Comparison of ENCODE assay signal across 8 cellular contexts in the genomic region with DNA sequence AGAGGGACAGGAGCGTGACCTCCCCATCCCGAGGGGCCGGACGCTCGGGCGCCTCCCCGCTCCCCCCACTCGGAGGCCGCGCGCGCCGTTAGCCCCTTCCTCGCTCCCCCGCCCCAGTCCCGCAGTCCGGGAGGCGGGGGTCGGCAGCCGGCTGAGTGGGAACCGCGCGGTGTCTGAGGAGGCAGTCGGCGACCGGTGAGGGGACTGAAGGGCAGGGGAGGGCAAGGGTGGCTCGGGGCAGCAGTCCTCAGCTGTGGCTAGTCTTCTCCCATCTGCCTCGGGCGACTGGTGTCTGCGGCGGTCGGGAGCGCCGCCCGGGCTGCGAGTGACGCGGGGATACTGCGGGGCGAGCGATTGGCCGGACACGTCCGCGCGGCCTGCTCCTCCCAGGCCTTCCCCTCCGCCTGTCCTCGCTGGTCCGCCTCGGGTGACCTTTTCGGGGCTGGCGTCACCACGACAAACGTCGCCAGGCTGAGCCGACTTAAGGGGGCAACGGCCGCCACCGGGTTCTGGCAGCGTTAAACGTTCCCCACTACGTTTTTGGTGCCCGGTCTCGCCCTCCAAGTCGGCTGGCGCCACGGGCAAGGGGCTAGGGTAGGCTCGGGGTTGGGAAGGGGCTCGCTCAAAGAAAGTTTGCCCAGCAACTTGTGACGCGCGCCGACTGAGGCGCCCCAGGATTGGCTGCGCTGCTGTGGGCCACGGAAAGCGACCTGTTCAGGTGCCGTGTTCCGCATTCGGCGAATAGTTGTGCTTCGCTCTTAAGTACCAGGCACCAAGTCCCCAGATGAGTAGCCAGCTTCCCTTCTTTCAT. TPM values are rescaled to one million over a fixed set of nuclear protein-coding genes. Genes with fewer than 3 reads are reported as not detected.
DNase-seq lines count a peak whose midpoint lies in the region; ATAC-seq, FAIRE-seq and TF ChIP-seq lines count a peak whose summit lies in the region.

No MANE protein-coding gene starts in this region.

- 1% methylated on average over 49 of the region's 82 CpGs for WGBS in hepatocyte (ENCODE audit: low lambda C conversion rate, missing lambda C conversion rate)

- H3K9ac ChIP-seq in astrocyte (ENCODE audit: low read length), result peak overlapping the region; percentile 94

- ATAC-seq in GM18499 (IDR thresholded peaks at IDR 0.05; ENCODE audit: insufficient read depth, unreplicated experiment) (peak; percentile 37), HG02852 (IDR thresholded peaks at IDR 0.05; ENCODE audit: unreplicated experiment) (peak; percentile 62)

- H3K4me3 ChIP-seq in astrocyte (ENCODE audit: insufficient read depth, low read depth, low read length) (peak overlapping the region; percentile 73), hepatocyte (peak overlapping the region; percentile 47), retinal pigment epithelial cell (ENCODE audit: low read length) (peak overlapping the region; percentile 71)

- no peak overlapping the region for H3K4me3 Mint-ChIP-seq in T-helper 2 cell treated with Interferon-gamma antibody and Interleukin-4, amounts not matched to agents 5 μg/mL and 100 μg/mL, for 36 hours
- peak overlapping the region; percentile 92 for H3K4me3 Mint-ChIP-seq in astrocyte (ENCODE audit: unreplicated experiment)

- H3K36me3 Mint-ChIP-seq in T-helper 2 cell treated with Interferon-gamma antibody and Interleukin-4, amounts not matched to agents 5 μg/mL and 100 μg/mL, for 36 hours (ENCODE audit: low read depth), result no peaks in the 10 kb centered on the region
- no peaks in the 10 kb centered on the region for H3K36me3 Mint-ChIP-seq in astrocyte (ENCODE audit: low read depth, unreplicated experiment)

- H4K20me1 ChIP-seq in astrocyte (ENCODE audit: insufficient read depth, low read length), result peaks cover 16% of the 10 kb centered on the region
- peaks cover 10% of the 10 kb centered on the region for H4K20me1 ChIP-seq in hepatocyte (ENCODE audit: insufficient read depth, poor library complexity, severe bottlenecking)

- DNase-seq in NCI-H1436 treated with DMSO at 0.1 percent for 48 hours (lab: John Stamatoyannopoulos, UW) (peak; percentile 66), astrocyte (ENCODE audit: low read depth) (peak; percentile 82), hepatocyte (ENCODE audit: low spot score) (peak; percentile 94), retinal pigment epithelial cell (ENCODE audit: low read depth) (peak; percentile 85), OCI-M2 (lab: John Stamatoyannopoulos, UW; ENCODE audit: unreplicated experiment) (no peak)
- peak; percentile 82 for DNase-seq in T-helper 2 cell treated with Interferon-gamma antibody and Interleukin-4, amounts not matched to agents 5 μg/mL and 100 μg/mL, for 36 hours (ENCODE audit: low spot score)

- H3K9me3 ChIP-seq in astrocyte (ENCODE audit: insufficient read depth, low read depth, low read length), result no peaks in the 10 kb centered on the region
- no peaks in the 10 kb centered on the region for H3K9me3 ChIP-seq in hepatocyte (ENCODE audit: low read depth)

- H2AFZ ChIP-seq in astrocyte (ENCODE audit: low read depth, low read length), result peak overlapping the region; percentile 98
- peak overlapping the region; percentile 39 for H2AFZ ChIP-seq in hepatocyte

- H3K9me2 ChIP-seq in hepatocyte (replicated peaks; ENCODE audit: insufficient read depth), result no peaks in the 10 kb centered on the region

- no peaks in the 10 kb centered on the region for H3K27me3 Mint-ChIP-seq in T-helper 2 cell treated with Interferon-gamma antibody and Interleukin-4, amounts not matched to agents 5 μg/mL and 100 μg/mL, for 36 hours (ENCODE audit: low read depth)
- H3K27me3 Mint-ChIP-seq in astrocyte (ENCODE audit: low read depth, unreplicated experiment), result no peaks in the 10 kb centered on the region

- H3K27ac ChIP-seq in astrocyte (ENCODE audit: low read depth, low read length) (peak overlapping the region; percentile 96), hepatocyte (peak overlapping the region; percentile 99)

- H3K79me2 ChIP-seq in astrocyte (ENCODE audit: insufficient read depth, low read length) (peaks cover 43% of the 10 kb centered on the region), hepatocyte (peaks cover 40% of the 10 kb centered on the region)

- no peaks in the 10 kb centered on the region for H3K36me3 ChIP-seq in astrocyte (ENCODE audit: insufficient read depth, low read length)
- no peaks in the 10 kb centered on the region for H3K36me3 ChIP-seq in hepatocyte (replicated peaks; ENCODE audit: insufficient read depth, low read depth)

- no peak for FAIRE-seq in astrocyte (lab: Jason Lieb, UNC)

- TF ChIP-seq CTCF in astrocyte (IDR thresholded peaks at IDR 0.05; ENCODE audit: insufficient read depth, low read depth, low read length) (no peak), hepatocyte (IDR thresholded peaks at IDR 0.05; ENCODE audit: poor library complexity) (no peak), retinal pigment epithelial cell (conservative IDR thresholded peaks at IDR 0.05; ENCODE audit: low read depth, low read length) (no peak)

- peak overlapping the region; percentile 94 for H3K27ac Mint-ChIP-seq in T-helper 2 cell treated with Interferon-gamma antibody and Interleukin-4, amounts not matched to agents 5 μg/mL and 100 μg/mL, for 36 hours
- H3K27ac Mint-ChIP-seq in astrocyte (ENCODE audit: unreplicated experiment), result peak overlapping the region; percentile 94

- H3K4me2 ChIP-seq in astrocyte (ENCODE audit: low read length) (peak overlapping the region; percentile 97), hepatocyte (peak overlapping the region; percentile 84)

- H3K9me3 Mint-ChIP-seq in T-helper 2 cell treated with Interferon-gamma antibody and Interleukin-4, amounts not matched to agents 5 μg/mL and 100 μg/mL, for 36 hours, result no peaks in the 10 kb centered on the region
- H3K9me3 Mint-ChIP-seq in astrocyte (ENCODE audit: unreplicated experiment), result no peaks in the 10 kb centered on the region

- peaks cover 3% of the 10 kb centered on the region for H3K27me3 ChIP-seq in astrocyte (ENCODE audit: insufficient read depth, low read length)
- peaks cover 4% of the 10 kb centered on the region for H3K27me3 ChIP-seq in hepatocyte

- peaks cover 19% of the 10 kb centered on the region for H3K4me1 Mint-ChIP-seq in T-helper 2 cell treated with Interferon-gamma antibody and Interleukin-4, amounts not matched to agents 5 μg/mL and 100 μg/mL, for 36 hours (ENCODE audit: low read depth)
- H3K4me1 Mint-ChIP-seq in astrocyte (ENCODE audit: low read depth, unreplicated experiment), result peaks cover 17% of the 10 kb centered on the region

- H3K4me1 ChIP-seq in astrocyte (ENCODE audit: insufficient read depth, low read length) (peaks cover 3% of the 10 kb centered on the region), hepatocyte (ENCODE audit: insufficient read depth) (peaks cover 9% of the 10 kb centered on the region)

RNA-seq across cellular contexts. Expression of gene ZNF672, which starts 0.5 kb away (rescaled TPM):
- 16.2 and 20.6 TPM in 2 replicates for total RNA-seq in astrocyte
- 19.0 and 23.6 TPM in 2 replicates for total RNA-seq in hepatocyte
- 30.7 and 34.7 TPM in 2 replicates for polyA plus RNA-seq in hepatocyte

RNA-seq across cellular contexts. Expression of gene SH3BP5L, which starts 12.8 kb away (rescaled TPM):
- 34.9 and 37.7 TPM in 2 replicates for total RNA-seq in astrocyte
- total RNA-seq in hepatocyte, result 13.2 and 17.2 TPM in 2 replicates
- polyA plus RNA-seq in hepatocyte, result 5.3 and 6.5 TPM in 2 replicates

RNA-seq across cellular contexts. Expression of gene ZNF692, which starts 20.3 kb away (rescaled TPM):
- 39.0 and 41.4 TPM in 2 replicates for total RNA-seq in astrocyte
- total RNA-seq in hepatocyte, result 24.2 and 42.1 TPM in 2 replicates
- polyA plus RNA-seq in hepatocyte, result 60.8 and 79.9 TPM in 2 replicates
